1 cellular context compared by ENCODE assay signal in genomic region chr1:46638921-46639320, GRCh38.
TF ChIP-seq lines count a peak whose summit lies in the region.

No MANE protein-coding gene starts in this region.

TF ChIP-seq in GM12891, 5 proteins besides CTCF, POLR2A, EP300 and RAD21:
- TF ChIP-seq POU2F2 (IDR thresholded peaks at IDR 0.05; ENCODE audit: low read depth, low read length) = no peak
- no peak for TF ChIP-seq SPI1 (IDR thresholded peaks at IDR 0.05; ENCODE audit: low read depth, low read length)
- TF ChIP-seq POLR2AphosphoS5 (IDR thresholded peaks at IDR 0.05; ENCODE audit: low read depth, low read length) = no peak
- TF ChIP-seq PAX5 (IDR thresholded peaks at IDR 0.05; ENCODE audit: insufficient read depth, low read length, severe bottlenecking) = no peak
- no peak for TF ChIP-seq TAF1 (IDR thresholded peaks at IDR 0.05; ENCODE audit: low read depth, low read length)
